ENCODE assay signal across 2 cellular contexts in genomic region chr16:69088684-69089083, GRCh38.
TF ChIP-seq lines count a peak whose summit lies in the region.

No MANE protein-coding gene starts in this region.

TF ChIP-seq in A549, 52 proteins besides CTCF, POLR2A, EP300 and RAD21 (continued from another document):
- TF ChIP-seq CHD2 (IDR thresholded peaks at IDR 0.05; ENCODE audit: low read length, partially characterized antibody) = no peak
- no peak for TF ChIP-seq ZFP36 (IDR thresholded peaks at IDR 0.05; ENCODE audit: borderline replicate concordance, partially characterized antibody)
- no peak for TF ChIP-seq GATA3 (IDR thresholded peaks at IDR 0.05; ENCODE audit: borderline replicate concordance)
- TF ChIP-seq HOXB13 (CRISPR knock-in tag; IDR thresholded peaks at IDR 0.05; ENCODE audit: low read depth) = no peak
- no peak for TF ChIP-seq JUNB (IDR thresholded peaks at IDR 0.05)
- no peak for TF ChIP-seq SREBF2 (IDR thresholded peaks at IDR 0.05)
- no peak for TF ChIP-seq ZNF302 (CRISPR knock-in tag; IDR thresholded peaks at IDR 0.05)

TF ChIP-seq in WTC11, 78 proteins besides CTCF, POLR2A, EP300 and RAD21 (continued from another document):
- TF ChIP-seq PRDM15 (CRISPR knock-in tag; IDR thresholded peaks at IDR 0.05) (no peak), JAZF1 (CRISPR knock-in tag; IDR thresholded peaks at IDR 0.05) (no peak), ATF3 (CRISPR knock-in tag; conservative IDR thresholded peaks at IDR 0.05) (no peak), RELA (CRISPR knock-in tag; IDR thresholded peaks at IDR 0.05; ENCODE audit: borderline replicate concordance) (no peak), ZNF121 (CRISPR knock-in tag; IDR thresholded peaks at IDR 0.05) (peak; percentile 97), GABPB1 (CRISPR knock-in tag; IDR thresholded peaks at IDR 0.05) (no peak), USF2 (CRISPR knock-in tag; IDR thresholded peaks at IDR 0.05) (no peak)
